In the genomic region with DNA sequence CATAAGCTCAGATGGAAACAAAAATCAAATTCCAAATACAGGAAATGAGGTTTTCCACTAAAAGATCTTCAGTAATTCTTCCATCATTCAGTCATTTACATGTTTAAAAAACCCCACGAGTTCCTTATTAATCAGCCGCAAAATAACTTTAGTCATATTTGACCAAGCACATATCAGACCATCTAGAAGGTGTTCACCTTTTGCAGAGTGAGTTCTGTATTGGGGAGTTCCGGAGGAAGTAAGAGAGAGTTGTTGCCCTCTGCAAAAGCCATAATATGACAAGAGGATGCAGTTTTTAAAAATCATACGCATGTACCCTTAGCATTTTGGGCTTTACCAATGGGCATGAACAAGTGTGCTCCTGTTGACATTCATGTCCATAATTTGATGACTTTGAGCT, we compare ENCODE assay signal across 17 cellular contexts.
DNase-seq lines count a peak whose midpoint lies in the region; ATAC-seq and FAIRE-seq lines count a peak whose summit lies in the region.
"Had no signal": no experiment of that assay in that cellular context is flagged by ENCODE, and none has a peak within 500 bp of the region (broad histone marks: within the 10 kb centered on the region; RNA-seq: fewer than 3 reads in every experiment).

No MANE protein-coding gene starts in this region.

- no peak for ATAC-seq in activated naive CD8-positive, alpha-beta T cell treated with anti-CD3 and anti-CD28 coated beads, Interleukin-2, amount 10 ng/mL, durations not matched to agents 7 days and 5 days (ENCODE audit: low read depth)
- no peak for ATAC-seq in activated naive CD8-positive, alpha-beta T cell treated with anti-CD3 and anti-CD28 coated beads, Interleukin-2, amount 50 U/mL, for 24 hours
- ATAC-seq in effector memory CD8-positive, alpha-beta T cell (replicated peaks): peak; percentile 24
- ATAC-seq in stimulated activated naive B cell treated with anti-CD40 and anti-IgM and Interleukin-4, amounts not matched to agents 10 μg/mL and 1 μg/mL and 100 μg/mL, for 72 hours (replicated peaks): peak; percentile 46 to 79
- no peak for ATAC-seq in activated T-cell treated with anti-CD3 and anti-CD28 coated beads, Interleukin-2, amount 50 U/mL, for 4 hours
- ATAC-seq in GM21423 (IDR thresholded peaks at IDR 0.05; ENCODE audit: unreplicated experiment): no peak
- ATAC-seq: A549; CD8-positive, alpha-beta T cell; HepG2 had no signal

- H3K4me3 Mint-ChIP-seq in activated naive CD8-positive, alpha-beta T cell treated with anti-CD3 and anti-CD28 coated beads, Interleukin-2, amount 10 ng/mL, durations not matched to agents 7 days and 5 days: peak overlapping the region; percentile 25
- no peak overlapping the region for H3K4me3 Mint-ChIP-seq in activated naive CD8-positive, alpha-beta T cell treated with anti-CD3 and anti-CD28 coated beads, Interleukin-2, amount 50 U/mL, for 24 hours
- H3K4me3 Mint-ChIP-seq in effector memory CD8-positive, alpha-beta T cell: peak overlapping the region in 1 of 2 donors; percentile 46
- no peak overlapping the region for H3K4me3 Mint-ChIP-seq in stimulated activated naive B cell treated with anti-CD40 and anti-IgM and Interleukin-4, amounts not matched to agents 10 μg/mL and 1 μg/mL and 100 μg/mL, for 72 hours
- H3K4me3 Mint-ChIP-seq in activated T-cell treated with anti-CD3 and anti-CD28 coated beads, Interleukin-2, amount 50 U/mL, for 4 hours: no peak overlapping the region
- H3K4me3 Mint-ChIP-seq: CD8-positive, alpha-beta T cell; HFFc6 had no signal

- H3K27me3 Mint-ChIP-seq in activated naive CD8-positive, alpha-beta T cell treated with anti-CD3 and anti-CD28 coated beads, Interleukin-2, amount 10 ng/mL, durations not matched to agents 7 days and 5 days: peaks cover 2% of the 10 kb centered on the region
- no peaks in the 10 kb centered on the region for H3K27me3 Mint-ChIP-seq in activated naive CD8-positive, alpha-beta T cell treated with anti-CD3 and anti-CD28 coated beads, Interleukin-2, amount 50 U/mL, for 24 hours
- no peaks in the 10 kb centered on the region for H3K27me3 Mint-ChIP-seq in effector memory CD8-positive, alpha-beta T cell
- peaks cover 0 to 4% of the 10 kb centered on the region in 2 donors for H3K27me3 Mint-ChIP-seq in stimulated activated naive B cell treated with anti-CD40 and anti-IgM and Interleukin-4, amounts not matched to agents 10 μg/mL and 1 μg/mL and 100 μg/mL, for 72 hours
- H3K27me3 Mint-ChIP-seq in activated T-cell treated with anti-CD3 and anti-CD28 coated beads, Interleukin-2, amount 50 U/mL, for 4 hours (ENCODE audit: low read depth): peaks cover 3% of the 10 kb centered on the region

- H3K27ac Mint-ChIP-seq in activated naive CD8-positive, alpha-beta T cell treated with anti-CD3 and anti-CD28 coated beads, Interleukin-2, amount 10 ng/mL, durations not matched to agents 7 days and 5 days: peak overlapping the region; percentile 60
- H3K27ac Mint-ChIP-seq in activated naive CD8-positive, alpha-beta T cell treated with anti-CD3 and anti-CD28 coated beads, Interleukin-2, amount 50 U/mL, for 24 hours: no peak overlapping the region
- H3K27ac Mint-ChIP-seq in effector memory CD8-positive, alpha-beta T cell: peak overlapping the region in 1 of 2 donors; percentile 86
- no peak overlapping the region for H3K27ac Mint-ChIP-seq in stimulated activated naive B cell treated with anti-CD40 and anti-IgM and Interleukin-4, amounts not matched to agents 10 μg/mL and 1 μg/mL and 100 μg/mL, for 72 hours
- H3K27ac Mint-ChIP-seq: CD8-positive, alpha-beta T cell; HFFc6 had no signal

- FAIRE-seq in GM18507 (lab: Jason Lieb, UNC): peak; percentile 15
- FAIRE-seq: A549, HepG2, HTR-8/SVneo had no signal

- peaks cover 11% of the 10 kb centered on the region for H3K9me3 Mint-ChIP-seq in activated naive CD8-positive, alpha-beta T cell treated with anti-CD3 and anti-CD28 coated beads, Interleukin-2, amount 10 ng/mL, durations not matched to agents 7 days and 5 days
- H3K9me3 Mint-ChIP-seq in activated naive CD8-positive, alpha-beta T cell treated with anti-CD3 and anti-CD28 coated beads, Interleukin-2, amount 50 U/mL, for 24 hours: no peaks in the 10 kb centered on the region
- no peaks in the 10 kb centered on the region for H3K9me3 Mint-ChIP-seq in effector memory CD8-positive, alpha-beta T cell
- H3K9me3 Mint-ChIP-seq in stimulated activated naive B cell treated with anti-CD40 and anti-IgM and Interleukin-4, amounts not matched to agents 10 μg/mL and 1 μg/mL and 100 μg/mL, for 72 hours: peaks cover 0 to 2% of the 10 kb centered on the region in 2 donors
- no peaks in the 10 kb centered on the region for H3K9me3 Mint-ChIP-seq in activated T-cell treated with anti-CD3 and anti-CD28 coated beads, Interleukin-2, amount 50 U/mL, for 4 hours
- H3K9me3 Mint-ChIP-seq: CD8-positive, alpha-beta T cell; HFFc6 had no signal

- peaks cover 22% of the 10 kb centered on the region for H3K4me1 Mint-ChIP-seq in activated naive CD8-positive, alpha-beta T cell treated with anti-CD3 and anti-CD28 coated beads, Interleukin-2, amount 10 ng/mL, durations not matched to agents 7 days and 5 days
- H3K4me1 Mint-ChIP-seq in activated naive CD8-positive, alpha-beta T cell treated with anti-CD3 and anti-CD28 coated beads, Interleukin-2, amount 50 U/mL, for 24 hours: peaks cover 5% of the 10 kb centered on the region
- H3K4me1 Mint-ChIP-seq in effector memory CD8-positive, alpha-beta T cell (ENCODE audit: low read depth in 2 of 2): peaks cover 12 to 31% of the 10 kb centered on the region in 2 donors
- peaks cover 0 to 16% of the 10 kb centered on the region in 2 donors for H3K4me1 Mint-ChIP-seq in stimulated activated naive B cell treated with anti-CD40 and anti-IgM and Interleukin-4, amounts not matched to agents 10 μg/mL and 1 μg/mL and 100 μg/mL, for 72 hours
- H3K4me1 Mint-ChIP-seq in activated T-cell treated with anti-CD3 and anti-CD28 coated beads, Interleukin-2, amount 50 U/mL, for 4 hours (ENCODE audit: low read depth): peaks cover 13% of the 10 kb centered on the region

- peaks cover 17% of the 10 kb centered on the region for H3K36me3 Mint-ChIP-seq in activated naive CD8-positive, alpha-beta T cell treated with anti-CD3 and anti-CD28 coated beads, Interleukin-2, amount 10 ng/mL, durations not matched to agents 7 days and 5 days
- H3K36me3 Mint-ChIP-seq in activated naive CD8-positive, alpha-beta T cell treated with anti-CD3 and anti-CD28 coated beads, Interleukin-2, amount 50 U/mL, for 24 hours (ENCODE audit: low read depth): no peaks in the 10 kb centered on the region
- peaks cover 2% of the 10 kb centered on the region for H3K36me3 Mint-ChIP-seq in effector memory CD8-positive, alpha-beta T cell (ENCODE audit: insufficient read depth)
- no peaks in the 10 kb centered on the region for H3K36me3 Mint-ChIP-seq in stimulated activated naive B cell treated with anti-CD40 and anti-IgM and Interleukin-4, amounts not matched to agents 10 μg/mL and 1 μg/mL and 100 μg/mL, for 72 hours
- H3K36me3 Mint-ChIP-seq in activated T-cell treated with anti-CD3 and anti-CD28 coated beads, Interleukin-2, amount 50 U/mL, for 4 hours (ENCODE audit: insufficient read depth): no peaks in the 10 kb centered on the region
- H3K36me3 Mint-ChIP-seq: CD8-positive, alpha-beta T cell had no signal

- no peak for DNase-seq in activated naive CD8-positive, alpha-beta T cell treated with anti-CD3 and anti-CD28 coated beads, Interleukin-2, amount 10 ng/mL, durations not matched to agents 7 days and 5 days
- DNase-seq in activated naive CD8-positive, alpha-beta T cell treated with anti-CD3 and anti-CD28 coated beads, Interleukin-2, amount 50 U/mL, for 24 hours: no peak
- DNase-seq in GM18507 (ENCODE audit: extremely low spot score, insufficient read length, low read depth): no peak
- DNase-seq in effector memory CD8-positive, alpha-beta T cell: no peak
- no peak for DNase-seq in stimulated activated naive B cell treated with anti-CD40 and anti-IgM and Interleukin-4, amounts not matched to agents 10 μg/mL and 1 μg/mL and 100 μg/mL, for 72 hours
- no peak for DNase-seq in activated T-cell treated with anti-CD3 and anti-CD28 coated beads, Interleukin-2, amount 50 U/mL, for 4 hours
- DNase-seq in HCEC 1CT: no peak
- DNase-seq: BE2C; Caco-2; CD8-positive, alpha-beta T cell; GF-D8; GOT3; HFFc6 had no signal

- POLR2A ChIA-PET in activated naive CD8-positive, alpha-beta T cell treated with anti-CD3 and anti-CD28 coated beads, Interleukin-2, amount 10 ng/mL, durations not matched to agents 7 days and 5 days (lab: Charles Lee): interaction anchor here (0.6 to 0.7 kb wide), 2 partner anchors 46 to 61 kb away, joined by 3 to 4 read pairs; no protein-coding TSS in a partner anchor

Comparison
In these comparisons a context has a peak if more than half of its experiments do, and no peak if none do; other contexts are left out.
1. ATAC-seq: peak in effector memory CD8-positive, alpha-beta T cell (single experiment) and stimulated activated naive B cell treated with anti-CD40 and anti-IgM and Interleukin-4, amounts not matched to agents 10 μg/mL and 1 μg/mL and 100 μg/mL, for 72 hours (2 of 2); none in activated naive CD8-positive, alpha-beta T cell treated with anti-CD3 and anti-CD28 coated beads, Interleukin-2, amount 10 ng/mL, durations not matched to agents 7 days and 5 days (single experiment), activated naive CD8-positive, alpha-beta T cell treated with anti-CD3 and anti-CD28 coated beads, Interleukin-2, amount 50 U/mL, for 24 hours (single experiment), activated T-cell treated with anti-CD3 and anti-CD28 coated beads, Interleukin-2, amount 50 U/mL, for 4 hours (0 of 2) and GM21423 (single experiment).